In the genomic region with DNA sequence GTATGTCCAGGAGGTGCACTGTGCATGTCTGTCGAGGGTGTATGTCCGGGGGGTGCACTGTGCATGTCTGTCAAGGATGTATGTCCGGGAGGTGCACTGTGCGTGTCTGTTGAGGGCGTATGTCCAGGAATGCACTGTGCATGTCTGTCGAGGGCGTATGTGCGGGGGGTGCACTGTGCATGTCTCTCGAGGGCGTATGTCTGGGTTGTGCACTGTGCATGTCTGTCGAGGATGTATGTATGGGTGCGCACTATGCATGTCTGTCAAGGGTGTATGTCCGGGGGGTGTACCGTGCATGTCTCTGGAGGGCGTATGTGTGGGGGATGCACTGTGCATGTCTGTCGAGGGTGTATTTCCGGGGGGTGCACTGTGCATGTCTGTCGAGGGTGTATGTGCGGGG, we compare ENCODE assay signal across 18 cellular contexts.
"Had no signal": no experiment of that assay in that cellular context is flagged by ENCODE, and none has a peak within 500 bp of the region (broad histone marks: within the 10 kb centered on the region; RNA-seq: fewer than 3 reads in every experiment).

No MANE protein-coding gene starts in this region.

- H3K27ac ChIP-seq: heart left ventricle, psoas muscle, right lobe of liver, suprapubic skin, thyroid gland had no signal

- H3K9me3 ChIP-seq: psoas muscle, right lobe of liver, suprapubic skin, thyroid gland had no signal

- H3K27me3 ChIP-seq: right lobe of liver, thyroid gland had no signal

- H3K36me3 Mint-ChIP-seq: natural killer cell; stimulated activated naive B cell treated with anti-CD40 and anti-IgM and Interleukin-4, amounts not matched to agents 10 μg/mL and 1 μg/mL and 100 μg/mL, for 72 hours; type B pancreatic cell had no signal

- H3K9me3 Mint-ChIP-seq: natural killer cell, type B pancreatic cell had no signal

- H3K4me3 ChIP-seq: heart left ventricle, mucosa of descending colon, psoas muscle, right lobe of liver, suprapubic skin, thyroid gland had no signal

- H3K4me1 Mint-ChIP-seq: natural killer cell; stimulated activated naive B cell treated with anti-CD40 and anti-IgM and Interleukin-4, amounts not matched to agents 10 μg/mL and 1 μg/mL and 100 μg/mL, for 72 hours had no signal

- H3K36me3 ChIP-seq: heart left ventricle, right lobe of liver, suprapubic skin, thyroid gland had no signal

- H3K4me1 ChIP-seq: heart left ventricle, right lobe of liver, suprapubic skin, thyroid gland had no signal

- H3K27ac Mint-ChIP-seq: natural killer cell; stimulated activated naive B cell treated with anti-CD40 and anti-IgM and Interleukin-4, amounts not matched to agents 10 μg/mL and 1 μg/mL and 100 μg/mL, for 72 hours; type B pancreatic cell had no signal

- DNase-seq: cerebellar nuclear complex; dermis blood vessel endothelial cell; effector CD4-positive, alpha-beta T cell; foreskin melanocyte; heart left ventricle; hippocampal formation; kidney glomerular epithelial cell; mammary epithelial cell; mucosa of descending colon; natural killer cell; retina; right lobe of liver; stimulated activated CD4-positive, alpha-beta T cell treated with anti-CD3 and anti-CD28 coated beads, Interleukin-4, amount 100 ng/mL, for 4 hours; stimulated activated naive B cell treated with anti-CD40 and anti-IgM and Interleukin-4, amounts not matched to agents 10 μg/mL and 1 μg/mL and 100 μg/mL, for 72 hours; thyroid gland had no signal

- H3K4me3 Mint-ChIP-seq: natural killer cell; stimulated activated naive B cell treated with anti-CD40 and anti-IgM and Interleukin-4, amounts not matched to agents 10 μg/mL and 1 μg/mL and 100 μg/mL, for 72 hours; type B pancreatic cell had no signal
